Comparison of ENCODE assay signal across 31 cellular contexts in genomic region chr6:34522740-34523139, GRCh38. TPM values are rescaled to one million over a fixed set of nuclear protein-coding genes. Genes with fewer than 3 reads are reported as not detected.
"Had no signal": no experiment of that assay in that cellular context is flagged by ENCODE, and none has a peak within 500 bp of the region (broad histone marks: within the 10 kb centered on the region; RNA-seq: fewer than 3 reads in every experiment).

No MANE protein-coding gene starts in this region.

- FAIRE-seq: astrocyte had no signal

- H3K9ac ChIP-seq: SK-N-SH had no signal

- H3K4me1 ChIP-seq: SJCRH30 had no signal

- H3K4me3 ChIP-seq: SJCRH30 had no signal

- H3K27ac ChIP-seq: SJCRH30, VCaP had no signal

- H3K9me3 ChIP-seq: SJCRH30, SK-N-SH had no signal

- DNase-seq: activated CD4-positive, alpha-beta memory T cell treated with anti-CD3 and anti-CD28 coated beads, Interleukin-2, amount 10 ng/mL, durations not matched to agents 7 days and 5 days; activated CD4-positive, alpha-beta T cell treated with anti-CD3 and anti-CD28 coated beads, Interleukin-2, amount 50 U/mL, for 1 hour; activated gamma-delta T cell; activated naive CD4-positive, alpha-beta T cell treated with anti-CD3 and anti-CD28 coated beads for 36 hours; activated T-cell treated with anti-CD3 and anti-CD28 coated beads for 4 hours; activated T-cell treated with anti-CD3 and anti-CD28 coated beads, Interleukin-2, amount 50 U/mL, for 48 hours; amygdala; KG1; MV-4-11; NCI-H1092 treated with DMSO at 0.1 percent for 48 hours; NCI-H1417 treated with DMSO at 0.1 percent for 48 hours; NCI-H1694; NCI-H2029; NCI-H2107; NCI-H345; NCI-H510A; NCI-H526 treated with DMSO at 0.1 percent for 48 hours; NCI-H82; SJCRH30; SK-N-SH; T-helper 1 cell had no signal

- H3K27me3 ChIP-seq: SJCRH30 had no signal

- H3K36me3 ChIP-seq: SJCRH30 had no signal

- ATAC-seq: activated CD4-positive, alpha-beta T cell treated with anti-CD3 and anti-CD28 coated beads for 36 hours; activated T-helper 17 cell treated with anti-CD3 and anti-CD28 coated beads, Interleukin-2, amount 50 U/mL, for 72 hours; Right ventricle myocardium inferior had no signal

RNA-seq across cellular contexts. Expression of gene SPDEF, which starts 33.4 kb away (rescaled TPM):
- total RNA-seq: activated CD4-positive, alpha-beta memory T cell treated with anti-CD3 and anti-CD28 coated beads, Interleukin-2, amount 10 ng/mL, durations not matched to agents 7 days and 5 days; activated CD8-positive, alpha-beta memory T cell treated with anti-CD3 and anti-CD28 coated beads for 36 hours; MCF 10A; Right ventricle myocardium inferior; SJCRH30; T-helper 2 cell treated with Interferon-gamma antibody and Interleukin-4, amounts not matched to agents 100 ng/mL and 5 ng/mL, for 36 hours had no signal
- polyA plus RNA-seq: IgD-negative memory B cell had no signal

RNA-seq across cellular contexts. Expression of gene PACSIN1, which starts 56.9 kb away (rescaled TPM):
- total RNA-seq: MCF 10A, RPMI7951, SJCRH30 had no signal
- polyA plus RNA-seq: IgD-negative memory B cell had no signal
